1 cellular context compared by ENCODE assay signal in genomic region chr6:44072452-44072958, GRCh38.
TF ChIP-seq lines count a peak whose summit lies in the region.

No MANE protein-coding gene starts in this region.

TF ChIP-seq in HepG2, 621 proteins besides CTCF, POLR2A, EP300 and RAD21 (continues in another document):
- TF ChIP-seq MYPOP (CRISPR knock-in tag; IDR thresholded peaks at IDR 0.05) (no peak), ZNF333 (CRISPR knock-in tag; IDR thresholded peaks at IDR 0.05; ENCODE audit: borderline replicate concordance) (no peak), ZNF124 (CRISPR knock-in tag; IDR thresholded peaks at IDR 0.05) (no peak), TARDBP (CRISPR knock-in tag; IDR thresholded peaks at IDR 0.05) (no peak), ZNF567 (CRISPR knock-in tag; IDR thresholded peaks at IDR 0.05; ENCODE audit: borderline replicate concordance) (no peak), RXRB (CRISPR knock-in tag; IDR thresholded peaks at IDR 0.05; ENCODE audit: borderline replicate concordance) (no peak), ZBTB7B (CRISPR knock-in tag; IDR thresholded peaks at IDR 0.05) (no peak), FOXK1 (CRISPR knock-in tag; IDR thresholded peaks at IDR 0.05; ENCODE audit: borderline replicate concordance, low read depth) (no peak), CEBPB (IDR thresholded peaks at IDR 0.05; ENCODE audit: borderline replicate concordance, low read depth, low read length) (no peak), ZFP90 (CRISPR knock-in tag; IDR thresholded peaks at IDR 0.05; ENCODE audit: borderline replicate concordance) (peak; percentile 37; the same call in 1 of the 2 replicates), XRCC5 (optimal IDR thresholded peaks at IDR 0.05; ENCODE audit: low read length) (no peak), NCOA1 (CRISPR knock-in tag; IDR thresholded peaks at IDR 0.05) (no peak), SETDB1 (CRISPR knock-in tag; IDR thresholded peaks at IDR 0.05; ENCODE audit: borderline replicate concordance) (no peak), ZBTB3 (CRISPR knock-in tag; IDR thresholded peaks at IDR 0.05; ENCODE audit: borderline replicate concordance, low read depth) (no peak; the same call in 1 of the 2 replicates), KLF13 (CRISPR knock-in tag; IDR thresholded peaks at IDR 0.05) (no peak), MED13 (CRISPR knock-in tag; IDR thresholded peaks at IDR 0.05) (no peak), ZSCAN29 (CRISPR knock-in tag; conservative IDR thresholded peaks at IDR 0.05) (no peak), ZNF354B (CRISPR knock-in tag; IDR thresholded peaks at IDR 0.05) (0 out of 2 replicates have a peak, but pooled peaks have one; percentile 38), NFKB2 (CRISPR knock-in tag; IDR thresholded peaks at IDR 0.05; ENCODE audit: borderline replicate concordance) (peak; percentile 6; the same call in 1 of the 2 replicates), SOX5 (CRISPR knock-in tag; IDR thresholded peaks at IDR 0.05; ENCODE audit: borderline replicate concordance) (no peak), ZFX (CRISPR knock-in tag; IDR thresholded peaks at IDR 0.05; ENCODE audit: low read depth) (peak; percentile 62; the same call in 1 of the 2 replicates), ZNF574 (CRISPR knock-in tag; IDR thresholded peaks at IDR 0.05) (no peak), CHD4 (IDR thresholded peaks at IDR 0.05; ENCODE audit: borderline replicate concordance, low read length) (no peak), ATAD3A (CRISPR knock-in tag; IDR thresholded peaks at IDR 0.05) (no peak), CAMTA2 (CRISPR knock-in tag; IDR thresholded peaks at IDR 0.05; ENCODE audit: borderline replicate concordance) (no peak), ZNF800 (CRISPR knock-in tag; IDR thresholded peaks at IDR 0.05) (no peak), HNRNPUL1 (IDR thresholded peaks at IDR 0.05; ENCODE audit: low read depth, low read length) (no peak), ZC3H13 (CRISPR knock-in tag; IDR thresholded peaks at IDR 0.05) (0 out of 2 replicates have a peak, but pooled peaks have one; percentile 56), ARNTL (CRISPR knock-in tag; IDR thresholded peaks at IDR 0.05) (no peak), HMG20B (CRISPR knock-in tag; conservative IDR thresholded peaks at IDR 0.05) (no peak), REPIN1 (CRISPR knock-in tag; IDR thresholded peaks at IDR 0.05; ENCODE audit: borderline replicate concordance, low read depth) (no peak), THAP9 (CRISPR knock-in tag; IDR thresholded peaks at IDR 0.05; ENCODE audit: borderline replicate concordance) (peak; percentile 72; the same call in 1 of the 2 replicates), ZNF782 (CRISPR knock-in tag; IDR thresholded peaks at IDR 0.05; ENCODE audit: borderline replicate concordance) (no peak), HNF4A (CRISPR knock-in tag; IDR thresholded peaks at IDR 0.05) (no peak), ZSCAN12 (CRISPR knock-in tag; IDR thresholded peaks at IDR 0.05) (no peak), SNAPC5 (CRISPR knock-in tag; IDR thresholded peaks at IDR 0.05; ENCODE audit: borderline replicate concordance) (no peak), GTF2F1 (IDR thresholded peaks at IDR 0.05; ENCODE audit: low read length) (no peak), ERF (CRISPR knock-in tag; IDR thresholded peaks at IDR 0.05) (no peak), FOSL2 (CRISPR knock-in tag; IDR thresholded peaks at IDR 0.05) (no peak), GATA4 (IDR thresholded peaks at IDR 0.05; ENCODE audit: borderline replicate concordance, low read depth) (no peak), ZNF121 (CRISPR knock-in tag; IDR thresholded peaks at IDR 0.05) (no peak), GABPA (IDR thresholded peaks at IDR 0.05; ENCODE audit: low read depth, low read length) (no peak), GABPA (CRISPR knock-in tag; IDR thresholded peaks at IDR 0.05; ENCODE audit: low read depth) (no peak), ZNF850 (CRISPR knock-in tag; conservative IDR thresholded peaks at IDR 0.05) (no peak), ZFP36 (IDR thresholded peaks at IDR 0.05; ENCODE audit: borderline replicate concordance, low read depth, low read length, partially characterized antibody) (no peak), ZEB1 (IDR thresholded peaks at IDR 0.05; ENCODE audit: insufficient replicate concordance, low read depth) (no peak), ZNF431 (CRISPR knock-in tag; IDR thresholded peaks at IDR 0.05; ENCODE audit: borderline replicate concordance, low read depth) (no peak), ZNF878 (CRISPR knock-in tag; IDR thresholded peaks at IDR 0.05) (no peak), ZNF12 (CRISPR knock-in tag; IDR thresholded peaks at IDR 0.05) (no peak), MAZ (IDR thresholded peaks at IDR 0.05; ENCODE audit: borderline replicate concordance, low read depth, low read length) (no peak), MAZ (CRISPR knock-in tag; IDR thresholded peaks at IDR 0.05; ENCODE audit: low read depth) (no peak), ZNF317 (CRISPR knock-in tag; IDR thresholded peaks at IDR 0.05) (no peak), ZBTB8A (CRISPR knock-in tag; IDR thresholded peaks at IDR 0.05; ENCODE audit: borderline replicate concordance, low read depth) (no peak), ZNF691 (CRISPR knock-in tag; IDR thresholded peaks at IDR 0.05; ENCODE audit: borderline replicate concordance, low read depth) (0 out of 2 replicates have a peak, but pooled peaks have one; percentile 47), ZNF639 (CRISPR knock-in tag; conservative IDR thresholded peaks at IDR 0.05) (no peak), ZNF18 (CRISPR knock-in tag; IDR thresholded peaks at IDR 0.05; ENCODE audit: insufficient replicate concordance) (no peak)
